ENCODE assay signal across 8 cellular contexts in the genomic region with DNA sequence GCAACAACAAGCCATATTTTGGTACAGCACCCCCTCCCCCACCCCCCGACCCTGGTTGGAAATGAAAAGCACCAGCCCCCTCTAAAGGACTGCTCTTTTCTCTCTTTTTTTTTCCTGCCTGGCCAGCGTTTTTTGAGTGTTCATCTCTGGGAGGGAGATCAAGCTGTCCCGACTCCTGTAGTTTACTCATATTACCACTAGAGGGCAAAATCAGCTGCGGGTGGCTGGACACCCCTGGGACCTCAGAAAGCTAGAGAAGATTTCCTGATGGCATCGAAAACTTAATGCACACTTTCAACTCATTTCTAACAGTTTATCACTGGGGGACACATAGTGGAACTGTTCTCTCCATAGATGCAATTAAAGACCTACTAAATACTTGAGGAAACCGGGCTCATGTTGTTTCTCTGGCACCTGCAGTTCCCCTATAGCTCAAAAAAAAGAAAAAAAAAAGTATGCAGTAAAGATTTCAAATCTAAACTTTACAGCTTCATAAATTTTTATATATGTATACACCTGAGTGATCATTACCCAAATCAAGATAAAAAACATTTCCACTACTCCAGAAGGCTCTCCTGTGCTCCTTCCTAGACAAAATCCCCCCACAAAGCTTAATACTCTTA. TPM values are rescaled to one million over a fixed set of nuclear protein-coding genes. Genes with fewer than 3 reads are reported as not detected.
A peak's percentile ranks its signal among the peaks of the same experiment; 100 is the strongest.
DNase-seq lines count a peak whose midpoint lies in the region; ATAC-seq and TF ChIP-seq lines count a peak whose summit lies in the region.

No MANE protein-coding gene starts in this region.

- TF ChIP-seq POLR2A in gastroesophageal sphincter (IDR thresholded peaks at IDR 0.05), result no peak

- no peak for TF ChIP-seq EP300 in gastroesophageal sphincter (IDR thresholded peaks at IDR 0.05)

- H3K27ac ChIP-seq in gastroesophageal sphincter (no peak overlapping the region), osteoblast (ENCODE audit: low read depth, low read length) (no peak overlapping the region)

- no peaks in the 10 kb centered on the region for H3K79me2 ChIP-seq in osteoblast (ENCODE audit: insufficient read depth, low read length)

- H3K4me3 ChIP-seq in gastroesophageal sphincter (no peak overlapping the region), osteoblast (ENCODE audit: insufficient read depth, low read length) (no peak overlapping the region)

- no peak overlapping the region for H2AFZ ChIP-seq in osteoblast (ENCODE audit: low read length)

- DNase-seq in DMS79 treated with DMSO at 0.1 percent for 48 hours (lab: John Stamatoyannopoulos, UW) (peak; percentile 59), LoVo (ENCODE audit: low spot score) (peak; percentile 78), RPMI8226 (peak; percentile 86), osteoblast (ENCODE audit: insufficient read length, low spot score, missing footprints) (peak; percentile 90)
- DNase-seq in activated naive CD4-positive, alpha-beta T cell treated with Interleukin-2 at 50 U/mL for 16 hours, result peak; percentile 36

- H3K9me3 ChIP-seq in gastroesophageal sphincter, result no peaks in the 10 kb centered on the region
- H3K9me3 ChIP-seq in osteoblast (ENCODE audit: low read depth, low read length), result no peaks in the 10 kb centered on the region

- no peaks in the 10 kb centered on the region for H3K27me3 ChIP-seq in gastroesophageal sphincter
- no peaks in the 10 kb centered on the region for H3K27me3 ChIP-seq in osteoblast (ENCODE audit: insufficient read depth, low read length)

- H3K4me1 ChIP-seq in gastroesophageal sphincter, result peaks cover 0 to 6% (median 0%) of the 10 kb centered on the region in 3 donors
- no peaks in the 10 kb centered on the region for H3K4me1 ChIP-seq in osteoblast (ENCODE audit: insufficient read depth, low read length)

- H3K36me3 ChIP-seq in gastroesophageal sphincter, result no peaks in the 10 kb centered on the region
- H3K36me3 ChIP-seq in osteoblast (ENCODE audit: insufficient read depth, low read length), result no peaks in the 10 kb centered on the region

- no peaks in the 10 kb centered on the region for H4K20me1 ChIP-seq in osteoblast (ENCODE audit: insufficient read depth, low read length)

- H3K4me2 ChIP-seq in osteoblast (ENCODE audit: insufficient read depth, low read length), result peak overlapping the region; percentile 39

- WGBS in gastroesophageal sphincter (ENCODE audit: low coverage in 1 of 2), 2 donors, result 5 to 11% methylated on average over 2 to 3 of the region's 6 CpGs

- TF ChIP-seq CTCF in gastroesophageal sphincter (IDR thresholded peaks at IDR 0.05) (peak; percentile 69 to 87 (median 78)), osteoblast (IDR thresholded peaks at IDR 0.05; ENCODE audit: extremely low read depth, low read depth, low read length) (peak; percentile 91)

- ATAC-seq in gastroesophageal sphincter (peak; percentile 83), HG03342 (IDR thresholded peaks at IDR 0.05; ENCODE audit: unreplicated experiment) (no peak), GM21515 (IDR thresholded peaks at IDR 0.05; ENCODE audit: unreplicated experiment) (no peak)

RNA-seq across cellular contexts. Expression of a gene that starts 24.4 kb away (rescaled TPM):
- total RNA-seq in gastroesophageal sphincter, result 1 to 10 TPM; 4.1 to 6.8 (median 5.7) TPM
- total RNA-seq in osteoblast, result 0.72 and 2.1 TPM in 2 replicates

RNA-seq across cellular contexts. Expression of a gene that starts 38.5 kb away (rescaled TPM):
- total RNA-seq in gastroesophageal sphincter, result 10 to 100 TPM; 47.9 to 95.2 (median 90.7) TPM
- total RNA-seq in osteoblast, result 69.8 and 74.6 TPM in 2 replicates

Comparison
In these comparisons a context has a peak if more than half of its experiments do, and no peak if none do; other contexts are left out.
1. DNase-seq: peak in every context shown above with its lines; median percentile 90 in osteoblast; 86 in RPMI8226; 78 in LoVo; 59 in DMS79 treated with DMSO at 0.1 percent for 48 hours; 36 in activated naive CD4-positive, alpha-beta T cell treated with Interleukin-2 at 50 U/mL for 16 hours.